ENCODE assay signal across 1 cellular context in the genomic region with DNA sequence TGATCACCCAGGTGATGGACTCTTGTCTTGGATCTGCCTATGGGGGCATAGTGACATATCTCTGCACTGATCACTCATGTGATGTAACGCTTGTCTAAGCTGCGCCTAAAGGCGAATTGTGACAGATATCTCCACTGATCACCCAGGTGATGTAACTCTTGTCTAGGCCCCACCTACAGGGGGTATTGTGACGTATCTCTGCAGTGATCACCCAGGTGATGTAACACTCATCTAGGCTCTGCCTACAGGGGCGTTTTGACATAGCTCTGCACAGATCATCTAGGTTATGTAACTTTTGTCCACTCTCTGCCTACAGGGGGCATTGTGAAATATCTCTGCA.
TF ChIP-seq lines count a peak whose summit lies in the region.

No MANE protein-coding gene starts in this region.

TF ChIP-seq in HEK293, 187 proteins besides CTCF, POLR2A, EP300 and RAD21 (continued from another document):
- TF ChIP-seq, protein P1, sequence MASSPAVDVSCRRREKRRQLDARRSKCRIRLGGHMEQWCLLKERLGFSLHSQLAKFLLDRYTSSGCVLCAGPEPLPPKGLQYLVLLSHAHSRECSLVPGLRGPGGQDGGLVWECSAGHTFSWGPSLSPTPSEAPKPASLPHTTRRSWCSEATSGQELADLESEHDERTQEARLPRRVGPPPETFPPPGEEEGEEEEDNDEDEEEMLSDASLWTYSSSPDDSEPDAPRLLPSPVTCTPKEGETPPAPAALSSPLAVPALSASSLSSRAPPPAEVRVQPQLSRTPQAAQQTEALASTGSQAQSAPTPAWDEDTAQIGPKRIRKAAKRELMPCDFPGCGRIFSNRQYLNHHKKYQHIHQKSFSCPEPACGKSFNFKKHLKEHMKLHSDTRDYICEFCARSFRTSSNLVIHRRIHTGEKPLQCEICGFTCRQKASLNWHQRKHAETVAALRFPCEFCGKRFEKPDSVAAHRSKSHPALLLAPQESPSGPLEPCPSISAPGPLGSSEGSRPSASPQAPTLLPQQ (tag by site-specific recombination; IDR thresholded peaks at IDR 0.05), result peak; percentile 45; the same call in 1 of the 2 replicates
- TF ChIP-seq ZNF660 (tag by site-specific recombination; IDR thresholded peaks at IDR 0.05) (peak; percentile 66), ZNF157 (tag by site-specific recombination; IDR thresholded peaks at IDR 0.05) (0 out of 2 replicates have a peak, but pooled peaks have one; percentile 18)
